ENCODE assay signal across 1 cellular context in the genomic region with DNA sequence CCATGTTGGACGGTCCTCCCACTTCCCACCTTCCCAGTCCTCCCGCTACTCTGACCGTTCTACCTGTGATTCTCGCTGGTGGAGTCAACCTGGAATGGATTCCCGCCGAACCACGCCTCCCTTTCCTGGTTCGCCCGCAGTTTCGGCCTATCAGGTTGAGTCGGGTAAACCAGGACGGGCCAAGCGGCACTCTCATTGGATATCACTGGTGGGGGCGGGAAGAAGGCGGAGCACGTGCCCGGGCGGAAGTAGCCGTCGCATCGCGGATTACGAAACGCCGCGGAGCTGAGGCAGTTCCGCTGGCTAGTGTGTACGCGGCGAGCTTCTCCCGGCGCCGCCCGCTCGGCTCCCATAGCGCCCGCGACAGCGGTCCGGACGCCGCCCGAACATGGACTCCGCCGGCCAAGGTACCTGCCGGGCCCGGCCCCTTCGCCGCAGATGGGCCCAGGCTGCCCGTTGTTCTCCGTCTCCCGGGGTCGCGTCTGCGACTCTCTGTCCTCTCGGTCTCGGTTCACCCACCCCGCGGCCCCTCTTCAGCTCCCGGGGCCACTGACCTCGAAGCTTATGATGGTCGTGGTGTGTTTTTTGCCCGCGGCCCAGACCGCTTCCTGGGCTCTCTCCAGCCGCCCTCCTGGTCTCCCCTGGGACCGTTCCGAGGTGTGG.
A peak's percentile ranks its signal among the peaks of the same experiment; 100 is the strongest.
TF ChIP-seq lines count a peak whose summit lies in the region.

A gene (plus strand): TSS at position 293 of the 663 bp plus-strand sequence. CDS start 96 bp downstream, at position 389.

TF ChIP-seq in K562, 482 proteins besides CTCF, POLR2A, EP300 and RAD21 (continued from another document and continues in another):
- TF ChIP-seq, protein P1, sequence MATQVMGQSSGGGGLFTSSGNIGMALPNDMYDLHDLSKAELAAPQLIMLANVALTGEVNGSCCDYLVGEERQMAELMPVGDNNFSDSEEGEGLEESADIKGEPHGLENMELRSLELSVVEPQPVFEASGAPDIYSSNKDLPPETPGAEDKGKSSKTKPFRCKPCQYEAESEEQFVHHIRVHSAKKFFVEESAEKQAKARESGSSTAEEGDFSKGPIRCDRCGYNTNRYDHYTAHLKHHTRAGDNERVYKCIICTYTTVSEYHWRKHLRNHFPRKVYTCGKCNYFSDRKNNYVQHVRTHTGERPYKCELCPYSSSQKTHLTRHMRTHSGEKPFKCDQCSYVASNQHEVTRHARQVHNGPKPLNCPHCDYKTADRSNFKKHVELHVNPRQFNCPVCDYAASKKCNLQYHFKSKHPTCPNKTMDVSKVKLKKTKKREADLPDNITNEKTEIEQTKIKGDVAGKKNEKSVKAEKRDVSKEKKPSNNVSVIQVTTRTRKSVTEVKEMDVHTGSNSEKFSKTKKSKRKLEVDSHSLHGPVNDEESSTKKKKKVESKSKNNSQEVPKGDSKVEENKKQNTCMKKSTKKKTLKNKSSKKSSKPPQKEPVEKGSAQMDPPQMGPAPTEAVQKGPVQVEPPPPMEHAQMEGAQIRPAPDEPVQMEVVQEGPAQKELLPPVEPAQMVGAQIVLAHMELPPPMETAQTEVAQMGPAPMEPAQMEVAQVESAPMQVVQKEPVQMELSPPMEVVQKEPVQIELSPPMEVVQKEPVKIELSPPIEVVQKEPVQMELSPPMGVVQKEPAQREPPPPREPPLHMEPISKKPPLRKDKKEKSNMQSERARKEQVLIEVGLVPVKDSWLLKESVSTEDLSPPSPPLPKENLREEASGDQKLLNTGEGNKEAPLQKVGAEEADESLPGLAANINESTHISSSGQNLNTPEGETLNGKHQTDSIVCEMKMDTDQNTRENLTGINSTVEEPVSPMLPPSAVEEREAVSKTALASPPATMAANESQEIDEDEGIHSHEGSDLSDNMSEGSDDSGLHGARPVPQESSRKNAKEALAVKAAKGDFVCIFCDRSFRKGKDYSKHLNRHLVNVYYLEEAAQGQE (CRISPR knock-in tag; IDR thresholded peaks at IDR 0.05; ENCODE audit: low read depth): no peak
- TF ChIP-seq FOXA3 (CRISPR knock-in tag; conservative IDR thresholded peaks at IDR 0.05 in 1 of 2, IDR thresholded peaks at IDR 0.05 in 1 of 2): no peak
- no peak for TF ChIP-seq ZNF444 (CRISPR knock-in tag; IDR thresholded peaks at IDR 0.05)
- TF ChIP-seq FOSL1 (tag; conservative IDR thresholded peaks at IDR 0.05): peak; percentile 28; the same call in 1 of the 2 replicates
- TF ChIP-seq, protein P2, sequence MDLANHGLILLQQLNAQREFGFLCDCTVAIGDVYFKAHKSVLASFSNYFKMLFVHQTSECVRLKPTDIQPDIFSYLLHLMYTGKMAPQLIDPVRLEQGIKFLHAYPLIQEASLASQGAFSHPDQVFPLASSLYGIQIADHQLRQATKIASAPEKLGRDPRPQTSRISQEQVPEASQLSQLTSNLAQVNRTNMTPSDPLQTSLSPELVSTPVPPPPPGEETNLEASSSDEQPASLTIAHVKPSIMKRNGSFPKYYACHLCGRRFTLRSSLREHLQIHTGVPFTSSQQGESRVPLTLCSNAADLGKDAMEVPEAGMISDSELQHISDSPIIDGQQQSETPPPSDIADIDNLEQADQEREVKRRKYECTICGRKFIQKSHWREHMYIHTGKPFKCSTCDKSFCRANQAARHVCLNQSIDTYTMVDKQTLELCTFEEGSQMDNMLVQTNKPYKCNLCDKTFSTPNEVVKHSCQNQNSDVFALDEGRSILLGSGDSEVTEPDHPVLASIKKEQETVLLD (IDR thresholded peaks at IDR 0.05): no peak; the same call in 1 of the 2 replicates
- TF ChIP-seq XRCC3 (IDR thresholded peaks at IDR 0.05): no peak
- TF ChIP-seq, protein P3, sequence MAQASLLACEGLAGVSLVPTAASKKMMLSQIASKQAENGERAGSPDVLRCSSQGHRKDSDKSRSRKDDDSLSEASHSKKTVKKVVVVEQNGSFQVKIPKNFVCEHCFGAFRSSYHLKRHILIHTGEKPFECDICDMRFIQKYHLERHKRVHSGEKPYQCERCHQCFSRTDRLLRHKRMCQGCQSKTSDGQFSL (CRISPR knock-in tag; IDR thresholded peaks at IDR 0.05): no peak
- TF ChIP-seq, protein P3 (tag; IDR thresholded peaks at IDR 0.05): no peak
- no peak for TF ChIP-seq ZNF3 (CRISPR knock-in tag; IDR thresholded peaks at IDR 0.05)
- TF ChIP-seq BRCA1 (IDR thresholded peaks at IDR 0.05): no peak
- no peak for TF ChIP-seq BRCA1 (CRISPR knock-in tag; IDR thresholded peaks at IDR 0.05)
- TF ChIP-seq RBM39 (optimal IDR thresholded peaks at IDR 0.05; ENCODE audit: low read depth, low read length): no peak
- TF ChIP-seq MIER1 (IDR thresholded peaks at IDR 0.05; ENCODE audit: low read depth): no peak
- no peak for TF ChIP-seq GABPB2 (CRISPR knock-in tag; conservative IDR thresholded peaks at IDR 0.05)
- TF ChIP-seq CHD2 (IDR thresholded peaks at IDR 0.05; ENCODE audit: low read depth, low read length): peak; percentile 88
- no peak for TF ChIP-seq RFX5 (IDR thresholded peaks at IDR 0.05; ENCODE audit: low read depth, low read length)
- peak; percentile 88 for TF ChIP-seq ELF1 (tag; IDR thresholded peaks at IDR 0.05)
- TF ChIP-seq, protein P4, sequence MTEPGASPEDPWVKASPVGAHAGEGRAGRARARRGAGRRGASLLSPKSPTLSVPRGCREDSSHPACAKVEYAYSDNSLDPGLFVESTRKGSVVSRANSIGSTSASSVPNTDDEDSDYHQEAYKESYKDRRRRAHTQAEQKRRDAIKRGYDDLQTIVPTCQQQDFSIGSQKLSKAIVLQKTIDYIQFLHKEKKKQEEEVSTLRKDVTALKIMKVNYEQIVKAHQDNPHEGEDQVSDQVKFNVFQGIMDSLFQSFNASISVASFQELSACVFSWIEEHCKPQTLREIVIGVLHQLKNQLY (CRISPR knock-in tag; conservative IDR thresholded peaks at IDR 0.05): no peak
- TF ChIP-seq ZNF311 (CRISPR knock-in tag; IDR thresholded peaks at IDR 0.05): no peak
- TF ChIP-seq KLF16 (IDR thresholded peaks at IDR 0.05): no peak
- TF ChIP-seq, protein P5, sequence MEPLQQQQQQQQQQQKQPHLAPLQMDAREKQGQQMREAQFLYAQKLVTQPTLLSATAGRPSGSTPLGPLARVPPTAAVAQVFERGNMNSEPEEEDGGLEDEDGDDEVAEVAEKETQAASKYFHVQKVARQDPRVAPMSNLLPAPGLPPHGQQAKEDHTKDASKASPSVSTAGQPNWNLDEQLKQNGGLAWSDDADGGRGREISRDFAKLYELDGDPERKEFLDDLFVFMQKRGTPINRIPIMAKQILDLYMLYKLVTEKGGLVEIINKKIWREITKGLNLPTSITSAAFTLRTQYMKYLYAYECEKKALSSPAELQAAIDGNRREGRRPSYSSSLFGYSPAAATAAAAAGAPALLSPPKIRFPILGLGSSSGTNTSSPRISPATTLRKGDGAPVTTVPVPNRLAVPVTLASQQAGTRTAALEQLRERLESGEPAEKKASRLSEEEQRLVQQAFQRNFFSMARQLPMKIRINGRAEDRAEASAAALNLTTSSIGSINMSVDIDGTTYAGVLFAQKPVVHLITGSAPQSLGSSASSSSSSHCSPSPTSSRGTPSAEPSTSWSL (CRISPR knock-in tag; IDR thresholded peaks at IDR 0.05; ENCODE audit: borderline replicate concordance): no peak
- no peak for TF ChIP-seq MEF2A (IDR thresholded peaks at IDR 0.05; ENCODE audit: control insufficient read depth, low read depth, low read length)
- TF ChIP-seq, protein P6, sequence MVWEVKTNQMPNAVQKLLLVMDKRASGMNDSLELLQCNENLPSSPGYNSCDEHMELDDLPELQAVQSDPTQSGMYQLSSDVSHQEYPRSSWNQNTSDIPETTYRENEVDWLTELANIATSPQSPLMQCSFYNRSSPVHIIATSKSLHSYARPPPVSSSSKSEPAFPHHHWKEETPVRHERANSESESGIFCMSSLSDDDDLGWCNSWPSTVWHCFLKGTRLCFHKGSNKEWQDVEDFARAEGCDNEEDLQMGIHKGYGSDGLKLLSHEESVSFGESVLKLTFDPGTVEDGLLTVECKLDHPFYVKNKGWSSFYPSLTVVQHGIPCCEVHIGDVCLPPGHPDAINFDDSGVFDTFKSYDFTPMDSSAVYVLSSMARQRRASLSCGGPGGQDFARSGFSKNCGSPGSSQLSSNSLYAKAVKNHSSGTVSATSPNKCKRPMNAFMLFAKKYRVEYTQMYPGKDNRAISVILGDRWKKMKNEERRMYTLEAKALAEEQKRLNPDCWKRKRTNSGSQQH (CRISPR knock-in tag; IDR thresholded peaks at IDR 0.05): no peak
- no peak for TF ChIP-seq MEIS2 (IDR thresholded peaks at IDR 0.05; ENCODE audit: partially characterized antibody)
- TF ChIP-seq TBP (optimal IDR thresholded peaks at IDR 0.05; ENCODE audit: low read depth, low read length): peak; percentile 92
- TF ChIP-seq, protein P7, sequence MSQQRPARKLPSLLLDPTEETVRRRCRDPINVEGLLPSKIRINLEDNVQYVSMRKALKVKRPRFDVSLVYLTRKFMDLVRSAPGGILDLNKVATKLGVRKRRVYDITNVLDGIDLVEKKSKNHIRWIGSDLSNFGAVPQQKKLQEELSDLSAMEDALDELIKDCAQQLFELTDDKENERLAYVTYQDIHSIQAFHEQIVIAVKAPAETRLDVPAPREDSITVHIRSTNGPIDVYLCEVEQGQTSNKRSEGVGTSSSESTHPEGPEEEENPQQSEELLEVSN (IDR thresholded peaks at IDR 0.05; ENCODE audit: borderline replicate concordance in 1 of 2, extremely low read depth in 1 of 2, insufficient read depth in 1 of 2, insufficient read length in 1 of 2, low read depth in 1 of 2, low read length in 1 of 2, poor library complexity in 1 of 2, severe bottlenecking in 1 of 2): peak; percentile 95 to 96
- no peak for TF ChIP-seq ERF (CRISPR knock-in tag; IDR thresholded peaks at IDR 0.05)
- no peak for TF ChIP-seq NFIX (CRISPR knock-in tag; IDR thresholded peaks at IDR 0.05; ENCODE audit: low read depth)
- TF ChIP-seq HIVEP1 (CRISPR knock-in tag; IDR thresholded peaks at IDR 0.05): no peak
- TF ChIP-seq KHSRP (IDR thresholded peaks at IDR 0.05): 0 out of 2 replicates have a peak, but pooled peaks have one; percentile 19
- TF ChIP-seq ZKSCAN8 (CRISPR knock-in tag; IDR thresholded peaks at IDR 0.05): no peak
- TF ChIP-seq, protein P8, sequence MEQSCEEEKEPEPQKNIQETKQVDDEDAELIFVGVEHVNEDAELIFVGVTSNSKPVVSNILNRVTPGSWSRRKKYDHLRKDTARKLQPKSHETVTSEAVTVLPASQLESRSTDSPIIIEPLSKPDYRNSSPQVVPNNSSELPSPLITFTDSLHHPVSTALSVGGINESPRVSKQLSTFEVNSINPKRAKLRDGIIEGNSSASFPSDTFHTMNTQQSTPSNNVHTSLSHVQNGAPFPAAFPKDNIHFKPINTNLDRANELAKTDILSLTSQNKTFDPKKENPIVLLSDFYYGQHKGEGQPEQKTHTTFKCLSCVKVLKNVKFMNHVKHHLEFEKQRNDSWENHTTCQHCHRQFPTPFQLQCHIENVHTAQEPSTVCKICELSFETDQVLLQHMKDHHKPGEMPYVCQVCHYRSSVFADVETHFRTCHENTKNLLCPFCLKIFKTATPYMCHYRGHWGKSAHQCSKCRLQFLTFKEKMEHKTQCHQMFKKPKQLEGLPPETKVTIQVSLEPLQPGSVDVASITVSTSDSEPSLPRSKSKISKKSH (CRISPR knock-in tag; IDR thresholded peaks at IDR 0.05): no peak
- TF ChIP-seq PTBP1 (IDR thresholded peaks at IDR 0.05; ENCODE audit: low read depth, low read length): no peak
- peak; percentile 93 for TF ChIP-seq POLR2H (tag; IDR thresholded peaks at IDR 0.05; ENCODE audit: low read depth)
- TF ChIP-seq, protein P9, sequence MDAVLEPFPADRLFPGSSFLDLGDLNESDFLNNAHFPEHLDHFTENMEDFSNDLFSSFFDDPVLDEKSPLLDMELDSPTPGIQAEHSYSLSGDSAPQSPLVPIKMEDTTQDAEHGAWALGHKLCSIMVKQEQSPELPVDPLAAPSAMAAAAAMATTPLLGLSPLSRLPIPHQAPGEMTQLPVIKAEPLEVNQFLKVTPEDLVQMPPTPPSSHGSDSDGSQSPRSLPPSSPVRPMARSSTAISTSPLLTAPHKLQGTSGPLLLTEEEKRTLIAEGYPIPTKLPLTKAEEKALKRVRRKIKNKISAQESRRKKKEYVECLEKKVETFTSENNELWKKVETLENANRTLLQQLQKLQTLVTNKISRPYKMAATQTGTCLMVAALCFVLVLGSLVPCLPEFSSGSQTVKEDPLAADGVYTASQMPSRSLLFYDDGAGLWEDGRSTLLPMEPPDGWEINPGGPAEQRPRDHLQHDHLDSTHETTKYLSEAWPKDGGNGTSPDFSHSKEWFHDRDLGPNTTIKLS (IDR thresholded peaks at IDR 0.05; ENCODE audit: borderline replicate concordance, low read depth): peak; percentile 93
- no peak for TF ChIP-seq MCM7 (IDR thresholded peaks at IDR 0.05)
- TF ChIP-seq PCBP2 (IDR thresholded peaks at IDR 0.05; ENCODE audit: low read depth, low read length, poor library complexity, severe bottlenecking): no peak
- TF ChIP-seq STAG1 (CRISPR knock-in tag; IDR thresholded peaks at IDR 0.05; ENCODE audit: borderline replicate concordance): no peak
- no peak for TF ChIP-seq POU5F1 (IDR thresholded peaks at IDR 0.05; ENCODE audit: borderline replicate concordance, low read depth, low read length, partially characterized antibody)
- TF ChIP-seq TAF7 (tag; IDR thresholded peaks at IDR 0.05): 0 out of 2 replicates have a peak, but pooled peaks have one; percentile 34
- no peak for TF ChIP-seq YBX1 (IDR thresholded peaks at IDR 0.05)
- TF ChIP-seq, protein P10, sequence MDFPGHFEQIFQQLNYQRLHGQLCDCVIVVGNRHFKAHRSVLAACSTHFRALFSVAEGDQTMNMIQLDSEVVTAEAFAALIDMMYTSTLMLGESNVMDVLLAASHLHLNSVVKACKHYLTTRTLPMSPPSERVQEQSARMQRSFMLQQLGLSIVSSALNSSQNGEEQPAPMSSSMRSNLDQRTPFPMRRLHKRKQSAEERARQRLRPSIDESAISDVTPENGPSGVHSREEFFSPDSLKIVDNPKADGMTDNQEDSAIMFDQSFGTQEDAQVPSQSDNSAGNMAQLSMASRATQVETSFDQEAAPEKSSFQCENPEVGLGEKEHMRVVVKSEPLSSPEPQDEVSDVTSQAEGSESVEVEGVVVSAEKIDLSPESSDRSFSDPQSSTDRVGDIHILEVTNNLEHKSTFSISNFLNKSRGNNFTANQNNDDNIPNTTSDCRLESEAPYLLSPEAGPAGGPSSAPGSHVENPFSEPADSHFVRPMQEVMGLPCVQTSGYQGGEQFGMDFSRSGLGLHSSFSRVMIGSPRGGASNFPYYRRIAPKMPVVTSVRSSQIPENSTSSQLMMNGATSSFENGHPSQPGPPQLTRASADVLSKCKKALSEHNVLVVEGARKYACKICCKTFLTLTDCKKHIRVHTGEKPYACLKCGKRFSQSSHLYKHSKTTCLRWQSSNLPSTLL (IDR thresholded peaks at IDR 0.05): no peak; the same call in 1 of the 2 replicates
- no peak for TF ChIP-seq ZNF224 (CRISPR knock-in tag; IDR thresholded peaks at IDR 0.05)
- TF ChIP-seq ZNF324 (CRISPR knock-in tag; IDR thresholded peaks at IDR 0.05): no peak
